Comparison of ENCODE assay signal across 8 cellular contexts in genomic region chr17:18182978-18183333, GRCh38. TPM values are rescaled to one million over a fixed set of nuclear protein-coding genes. Genes with fewer than 3 reads are reported as not detected.
DNase-seq lines count a peak whose midpoint lies in the region; ATAC-seq and TF ChIP-seq lines count a peak whose summit lies in the region.

No MANE protein-coding gene starts in this region.

- TF ChIP-seq CTCF in AG04450 (IDR thresholded peaks at IDR 0.05; ENCODE audit: low read depth, low read length): no peak
- TF ChIP-seq CTCF in fibroblast of pulmonary artery (IDR thresholded peaks at IDR 0.05; ENCODE audit: low read length, missing control alignments): no peak
- TF ChIP-seq CTCF in testis (IDR thresholded peaks at IDR 0.05): no peak

- intact Hi-C loops in testis (cut with DNase I; ENCODE audit: low total_unique reads): no loop called here

- H3K4me1 ChIP-seq in testis: peaks cover 31% of the 10 kb centered on the region

- H3K9me3 ChIP-seq in AG04450 (ENCODE audit: control insufficient read depth, insufficient read depth, low read length) (no peaks in the 10 kb centered on the region; the same call in 1 of the 2 replicates), testis (no peaks in the 10 kb centered on the region)

- H3K4me3 ChIP-seq in AG04450 (ENCODE audit: low read depth, low read length): peak overlapping the region; percentile 91
- peak overlapping the region; percentile 75 for H3K4me3 ChIP-seq in fibroblast of pulmonary artery (replicated peaks; ENCODE audit: low read depth, low read length)
- peak overlapping the region; percentile 90 to 94 for H3K4me3 ChIP-seq in testis

- ATAC-seq in GM18858 (IDR thresholded peaks at IDR 0.05; ENCODE audit: unreplicated experiment) (peak; percentile 8), HG03060 (IDR thresholded peaks at IDR 0.05; ENCODE audit: low read depth, unreplicated experiment) (peak; percentile 10)

- CTCF ChIA-PET in AG04450 (lab: Charles Lee): interaction anchor here (0.7 kb wide), 1 partner anchor 72 kb away, joined by 3 read pairs; no protein-coding TSS in a partner anchor

- DNase-seq in AG04450 (ENCODE audit: low read depth, low spot score): peak; percentile 34
- peak; percentile 88 for DNase-seq in OCI-M1 (lab: John Stamatoyannopoulos, UW)
- peak; percentile 89 to 90 for DNase-seq in activated T-cell treated with anti-CD3 and anti-CD28 coated beads, Interleukin-2, amount 50 U/mL, for 48 hours
- DNase-seq in fibroblast of pulmonary artery (ENCODE audit: low read depth): peak; percentile 86
- peak; percentile 88 for DNase-seq in occipital lobe (lab: John Stamatoyannopoulos, UW)
- peak; percentile 84 for DNase-seq in testis

- 0 to 1% methylated on average over 17 to 33 of the region's 33 CpGs for WGBS in testis, 2 donors

- H3K27ac ChIP-seq in AG04450 (ENCODE audit: low read depth, low read length) (peak overlapping the region; percentile 99), testis (peak overlapping the region; percentile 98 to 99)

- POLR2A ChIA-PET in AG04450 (lab: Yijun Ruan, JAX): interaction anchor here (0.7 to 1.4 kb wide), 5 partner anchors 15 to 75 kb away, joined by 3 to 10 read pairs (median 5); no protein-coding TSS in a partner anchor

- no peaks in the 10 kb centered on the region for H3K36me3 ChIP-seq in testis (ENCODE audit: low read depth, missing control alignments)

- TF ChIP-seq POLR2A in testis (IDR thresholded peaks at IDR 0.05): no peak

- H3K27me3 ChIP-seq in AG04450 (ENCODE audit: control insufficient read depth, insufficient read depth, low read length) (no peaks in the 10 kb centered on the region), testis (no peaks in the 10 kb centered on the region)

RNA-seq across cellular contexts. Expression of gene ALKBH5, which starts 0.7 kb away (rescaled TPM):
- 57.6 and 59.9 TPM in 2 replicates for polyA plus RNA-seq in AG04450 (2011; rRNA removed)
- polyA minus RNA-seq in AG04450 (2011; rRNA and poly(A)+ RNA removed): 81.9 and 98.0 TPM in 2 replicates
- 79.7 TPM for total RNA-seq in occipital lobe
- 100 to 1,000 TPM; 213 to 253 TPM for total RNA-seq in testis
- polyA plus RNA-seq in testis (ENCODE audit: insufficient read depth, low read depth, low replicate concordance): 172 TPM

RNA-seq across cellular contexts. Expression of gene LLGL1, which starts 42.5 kb away (rescaled TPM):
- polyA plus RNA-seq in AG04450 (2011; rRNA removed): 27.1 and 41.9 TPM in 2 replicates
- 30.5 and 42.3 TPM in 2 replicates for polyA minus RNA-seq in AG04450 (2011; rRNA and poly(A)+ RNA removed)
- 34.0 TPM for total RNA-seq in occipital lobe
- 10 to 100 TPM; 40.0 to 46.8 TPM for total RNA-seq in testis
- polyA plus RNA-seq in testis (ENCODE audit: insufficient read depth, low read depth, low replicate concordance): 24.2 TPM

Comparison
In these comparisons a context has a peak if more than half of its experiments do, and no peak if none do; other contexts are left out.
1. Peak in every context shown above with its lines: DNase-seq, ATAC-seq, H3K4me3 ChIP-seq and H3K27ac ChIP-seq.
2. DNase-seq: peak in every context shown above with its lines; median percentile 90 in activated T-cell treated with anti-CD3 and anti-CD28 coated beads, Interleukin-2, amount 50 U/mL, for 48 hours; 88 in OCI-M1; 88 in occipital lobe; 86 in fibroblast of pulmonary artery; 84 in testis; 34 in AG04450.